Comparison of ENCODE assay signal across 11 cellular contexts in genomic region chrX:72621163-72621562, GRCh38. TPM values are rescaled to one million over a fixed set of nuclear protein-coding genes. Genes with fewer than 3 reads are reported as not detected.
DNase-seq lines count a peak whose midpoint lies in the region; ATAC-seq and TF ChIP-seq lines count a peak whose summit lies in the region.
"Had no signal": no experiment of that assay in that cellular context is flagged by ENCODE, and none has a peak within 500 bp of the region (broad histone marks: within the 10 kb centered on the region; RNA-seq: fewer than 3 reads in every experiment).

No MANE protein-coding gene starts in this region.

- no peak for DNase-seq in natural killer cell treated with Interleukin-12 subunit alpha and Interleukin-12 subunit beta and Interleukin-15 and Interleukin-18, amount 100 ng/mL, for 72 hours (ENCODE audit: low spot score)
- DNase-seq in natural killer cell, result no peak
- DNase-seq in PC-9, result peak in 1 of 2 experiments; percentile 45
- no peak for DNase-seq in foreskin keratinocyte
- no peak for DNase-seq in Kasumi-1 (lab: John Stamatoyannopoulos, UW)
- DNase-seq in NCI-H510A (lab: John Stamatoyannopoulos, UW), result no peak
- DNase-seq in neural progenitor cell (ENCODE audit: low spot score), result no peak
- DNase-seq: glutamatergic neuron, NCI-H2081 treated with DMSO at 0.1 percent for 48 hours had no signal

- H3K4me3 Mint-ChIP-seq in natural killer cell treated with Interleukin-12 subunit alpha and Interleukin-12 subunit beta and Interleukin-15 and Interleukin-18, amount 100 ng/mL, for 72 hours, result peak overlapping the region; percentile 74
- no peak overlapping the region for H3K4me3 Mint-ChIP-seq in natural killer cell
- H3K4me3 Mint-ChIP-seq in neural progenitor cell, result no peak overlapping the region

- H3K36me3 ChIP-seq in PC-9 (ENCODE audit: low read depth) (no peaks in the 10 kb centered on the region; the same call in 1 of the 2 replicates), neural progenitor cell (no peaks in the 10 kb centered on the region)
- H3K36me3 ChIP-seq: neutrophil had no signal

- TSS peak; percentile 88 for BruUV-seq in PC-9 (replicated peaks; lab: Mats Ljungman, UMichigan)

- H3K27me3 ChIP-seq in PC-9 (ENCODE audit: insufficient read depth, low read depth), result no peaks in the 10 kb centered on the region
- no peaks in the 10 kb centered on the region for H3K27me3 ChIP-seq in foreskin keratinocyte
- no peaks in the 10 kb centered on the region for H3K27me3 ChIP-seq in neural progenitor cell
- H3K27me3 ChIP-seq: neutrophil had no signal

- H3K9me3 ChIP-seq in PC-9 (ENCODE audit: insufficient read depth, low read depth) (no peaks in the 10 kb centered on the region), neural progenitor cell (ENCODE audit: low read depth) (no peaks in the 10 kb centered on the region)
- H3K9me3 ChIP-seq: neutrophil had no signal

- TF ChIP-seq CTCF in natural killer cell (IDR thresholded peaks at IDR 0.05) (no peak), PC-9 (conservative IDR thresholded peaks at IDR 0.05) (no peak), foreskin keratinocyte (conservative IDR thresholded peaks at IDR 0.05) (no peak), neural progenitor cell (IDR thresholded peaks at IDR 0.05) (no peak)

- peaks cover 34% of the 10 kb centered on the region for H3K4me1 ChIP-seq in PC-9 (replicated peaks; ENCODE audit: insufficient read depth)
- peaks cover 31% of the 10 kb centered on the region for H3K4me1 ChIP-seq in foreskin keratinocyte
- H3K4me1 ChIP-seq in neural progenitor cell, result no peaks in the 10 kb centered on the region

- no peaks in the 10 kb centered on the region for H4K20me1 ChIP-seq in PC-9 (ENCODE audit: insufficient read depth)
- H4K20me1 ChIP-seq in neural progenitor cell (ENCODE audit: low read depth), result no peaks in the 10 kb centered on the region

- POLR2A ChIA-PET in PC-9 (lab: Charles Lee; ENCODE audit: unreplicated experiment), result interaction anchor here (0.6 kb wide), 3 partner anchors 32 to 50 kb away, joined by 3 to 7 read pairs (median 4); no protein-coding TSS in a partner anchor

- H2AFZ ChIP-seq in PC-9 (no peak overlapping the region), neural progenitor cell (replicated peaks) (no peak overlapping the region)

- H3K27me3 Mint-ChIP-seq in natural killer cell treated with Interleukin-12 subunit alpha and Interleukin-12 subunit beta and Interleukin-15 and Interleukin-18, amount 100 ng/mL, for 72 hours, result peaks cover 9 to 37% of the 10 kb centered on the region in 2 donors
- H3K27me3 Mint-ChIP-seq in natural killer cell (ENCODE audit: low read depth in 2 of 2) (peaks cover 9 to 26% of the 10 kb centered on the region in 2 donors), neural progenitor cell (ENCODE audit: insufficient read depth, low read depth) (no peaks in the 10 kb centered on the region)

- H3K79me2 ChIP-seq in PC-9 (ENCODE audit: low read depth) (no peaks in the 10 kb centered on the region), neural progenitor cell (ENCODE audit: low read depth) (no peaks in the 10 kb centered on the region)

- peak overlapping the region; percentile 77 to 94 for H3K27ac Mint-ChIP-seq in natural killer cell treated with Interleukin-12 subunit alpha and Interleukin-12 subunit beta and Interleukin-15 and Interleukin-18, amount 100 ng/mL, for 72 hours
- H3K27ac Mint-ChIP-seq in natural killer cell, result no peak overlapping the region
- no peak overlapping the region for H3K27ac Mint-ChIP-seq in neural progenitor cell

- no peaks in the 10 kb centered on the region for H3K9me2 ChIP-seq in PC-9 (ENCODE audit: insufficient read depth)

- no peaks in the 10 kb centered on the region for H3K9me3 Mint-ChIP-seq in natural killer cell treated with Interleukin-12 subunit alpha and Interleukin-12 subunit beta and Interleukin-15 and Interleukin-18, amount 100 ng/mL, for 72 hours
- no peaks in the 10 kb centered on the region for H3K9me3 Mint-ChIP-seq in natural killer cell
- H3K9me3 Mint-ChIP-seq in neural progenitor cell, result no peaks in the 10 kb centered on the region

- H3K36me3 Mint-ChIP-seq in natural killer cell treated with Interleukin-12 subunit alpha and Interleukin-12 subunit beta and Interleukin-15 and Interleukin-18, amount 100 ng/mL, for 72 hours, result no peaks in the 10 kb centered on the region
- H3K36me3 Mint-ChIP-seq in natural killer cell, result no peaks in the 10 kb centered on the region
- H3K36me3 Mint-ChIP-seq in neural progenitor cell, result no peaks in the 10 kb centered on the region

- ATAC-seq in natural killer cell treated with Interleukin-12 subunit alpha and Interleukin-12 subunit beta and Interleukin-15 and Interleukin-18, amount 100 ng/mL, for 72 hours, result peak in 1 of 2 donors; percentile 48
- no peak for ATAC-seq in natural killer cell
- ATAC-seq in foreskin keratinocyte, result peak; percentile 24
- ATAC-seq in HG03159 (IDR thresholded peaks at IDR 0.05; ENCODE audit: unreplicated experiment), result no peak

- intact Hi-C loops in natural killer cell (cut with micrococcal nuclease) (no loop called here), PC-9 (cut with micrococcal nuclease; ENCODE audit: unreplicated experiment) (loop anchor here (2.0 to 10.0 kb wide), 2 partner anchors 94 to 626 kb away; partner anchors contain the start of gene PHKA1)

- CTCF ChIA-PET in PC-9 (lab: Charles Lee), result interaction anchor here (0.6 kb wide), 1 partner anchor 48 kb away, joined by 3 read pairs; no protein-coding TSS in a partner anchor

- H3K4me3 ChIP-seq in PC-9 (peak overlapping the region; percentile 13; the same call in 1 of the 2 replicates), neural progenitor cell (no peak overlapping the region)

- no peak overlapping the region for H3K9ac ChIP-seq in neural progenitor cell

- H3F3A ChIP-seq in PC-9 (ENCODE audit: insufficient read depth, low read depth), result peaks cover 17% of the 10 kb centered on the region
- no peaks in the 10 kb centered on the region for H3F3A ChIP-seq in neural progenitor cell (ENCODE audit: low read depth)

- H3K27ac ChIP-seq in PC-9, result peak overlapping the region; percentile 82
- H3K27ac ChIP-seq in foreskin keratinocyte, result peak overlapping the region; percentile 83
- H3K27ac ChIP-seq in neural progenitor cell, result no peak overlapping the region
- H3K27ac ChIP-seq: neutrophil had no signal

- H3K4me1 Mint-ChIP-seq in natural killer cell treated with Interleukin-12 subunit alpha and Interleukin-12 subunit beta and Interleukin-15 and Interleukin-18, amount 100 ng/mL, for 72 hours (ENCODE audit: low read depth in 2 of 2), result peaks cover 0 to 27% of the 10 kb centered on the region in 2 donors
- no peaks in the 10 kb centered on the region for H3K4me1 Mint-ChIP-seq in natural killer cell
- H3K4me1 Mint-ChIP-seq in neural progenitor cell, result no peaks in the 10 kb centered on the region

- H3K4me2 ChIP-seq in PC-9, result peak overlapping the region; percentile 64
- no peak overlapping the region for H3K4me2 ChIP-seq in neural progenitor cell

RNA-seq across cellular contexts. Expression of gene HDAC8, which starts 48.5 kb away (rescaled TPM):
- 10 to 100 TPM; 31.5 to 46.8 TPM for total RNA-seq in natural killer cell treated with Interleukin-12 subunit alpha and Interleukin-12 subunit beta and Interleukin-15 and Interleukin-18, amount 100 ng/mL, for 72 hours
- total RNA-seq in natural killer cell (10 to 100 TPM; 24.3 to 30.4 (median 26.6) TPM), PC-9 (2021) (52.8 and 61.3 TPM in 2 replicates), foreskin keratinocyte (21.0 and 23.1 TPM in 2 replicates), neural progenitor cell (ENCODE audit: low replicate concordance) (28.4 and 37.8 TPM in 2 replicates)
- 19.8 and 21.6 TPM in 2 replicates for polyA plus RNA-seq in foreskin keratinocyte

Comparison
In these comparisons a context has a peak if more than half of its experiments do, and no peak if none do; other contexts are left out.
1. H3K27ac Mint-ChIP-seq: peak in natural killer cell treated with Interleukin-12 subunit alpha and Interleukin-12 subunit beta and Interleukin-15 and Interleukin-18, amount 100 ng/mL, for 72 hours (2 of 2); none in natural killer cell (0 of 2) and neural progenitor cell (single experiment).